Comparison of ENCODE assay signal across 30 cellular contexts in the genomic region with DNA sequence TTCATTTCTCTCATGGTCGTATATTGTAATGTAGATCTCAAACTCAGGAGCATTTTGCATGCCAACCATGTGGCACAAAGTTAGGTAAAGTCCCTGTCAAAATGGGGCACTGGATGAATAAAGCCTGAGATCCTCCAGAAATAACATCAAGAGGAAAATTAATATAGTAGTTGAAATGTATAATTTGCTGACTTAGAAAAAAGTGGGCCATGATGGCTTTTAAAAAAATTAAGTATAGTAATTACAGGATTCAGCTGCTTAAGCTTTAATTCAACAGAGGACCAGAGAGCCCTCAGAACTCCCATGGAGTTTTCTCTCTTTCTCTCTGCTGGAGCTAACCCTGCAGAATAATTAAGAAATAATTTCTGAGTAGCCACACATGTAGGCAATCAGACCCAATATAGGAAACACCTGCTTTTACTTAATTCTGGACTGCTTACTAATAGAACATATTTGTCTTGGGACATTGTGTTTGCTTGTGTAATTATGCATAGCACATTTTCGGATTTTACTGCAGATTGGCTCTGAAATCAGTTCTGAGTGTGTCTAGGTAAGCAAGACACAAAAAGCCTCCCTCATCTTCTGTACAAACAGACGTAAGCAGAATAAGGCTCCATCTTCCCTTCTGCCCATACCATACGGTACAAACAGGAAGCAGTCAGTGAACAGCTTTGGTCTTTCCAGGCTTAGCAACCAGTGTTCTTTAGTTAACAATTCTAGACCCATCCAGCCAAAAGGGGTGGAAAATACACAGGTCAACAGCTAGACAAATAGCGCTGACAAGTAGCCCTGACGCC. TPM values are rescaled to one million over a fixed set of nuclear protein-coding genes. Genes with fewer than 3 reads are reported as not detected.
DNase-seq lines count a peak whose midpoint lies in the region; ATAC-seq and TF ChIP-seq lines count a peak whose summit lies in the region.
"Had no signal": no experiment of that assay in that cellular context is flagged by ENCODE, and none has a peak within 500 bp of the region (broad histone marks: within the 10 kb centered on the region; RNA-seq: fewer than 3 reads in every experiment).

No MANE protein-coding gene starts in this region.

- H3K4me1 Mint-ChIP-seq in HFFc6 (ENCODE audit: low read depth), result no peaks in the 10 kb centered on the region
- H3K4me1 Mint-ChIP-seq: naive B cell had no signal

- no peak overlapping the region for H3K4me3 ChIP-seq in fibroblast of mammary gland (ENCODE audit: control insufficient read depth, low read depth, low read length)
- H3K4me3 ChIP-seq: heart right ventricle, smooth muscle cell had no signal

- H3K27ac Mint-ChIP-seq in HFFc6, result no peak overlapping the region
- H3K27ac Mint-ChIP-seq: activated naive CD4-positive, alpha-beta T cell treated with anti-CD3 and anti-CD28 coated beads for 36 hours; activated T-cell treated with anti-CD3 and anti-CD28 coated beads, Interleukin-2, amount 50 U/mL, for 72 hours; B cell; dendritic cell treated with granulocyte-macrophage colony-stimulating factor and Interleukin-4, amounts not matched to agents 40 ng/mL and 50 ng/mL, for 4 days; naive B cell had no signal

- H3K36me3 Mint-ChIP-seq in HFFc6 (ENCODE audit: low read depth), result no peaks in the 10 kb centered on the region

- no peak overlapping the region for H3K4me3 Mint-ChIP-seq in HFFc6
- H3K4me3 Mint-ChIP-seq: activated naive CD4-positive, alpha-beta T cell treated with anti-CD3 and anti-CD28 coated beads for 36 hours; activated T-cell treated with anti-CD3 and anti-CD28 coated beads, Interleukin-2, amount 50 U/mL, for 72 hours; B cell; dendritic cell treated with granulocyte-macrophage colony-stimulating factor and Interleukin-4, amounts not matched to agents 40 ng/mL and 50 ng/mL, for 4 days; naive B cell had no signal

- no peak for ATAC-seq in HG03280 (IDR thresholded peaks at IDR 0.05; ENCODE audit: unreplicated experiment)
- ATAC-seq: activated T-cell treated with anti-CD3 and anti-CD28 coated beads, Interleukin-2, amount 50 U/mL, for 72 hours; heart right ventricle; left lobe of liver; Right ventricle myocardium inferior; stimulated activated naive CD8-positive, alpha-beta T cell treated with anti-CD3 and anti-CD28 coated beads, Interleukin-15, Interleukin-2, amounts not matched to agents 100 U/mL and 50 U/mL, for 24 hours had no signal

- H3K27me3 Mint-ChIP-seq in HFFc6 (ENCODE audit: insufficient read depth), result peaks cover 14% of the 10 kb centered on the region

- no peaks in the 10 kb centered on the region for H3K9me3 Mint-ChIP-seq in HFFc6
- H3K9me3 Mint-ChIP-seq: activated naive CD4-positive, alpha-beta T cell treated with anti-CD3 and anti-CD28 coated beads for 36 hours; dendritic cell treated with granulocyte-macrophage colony-stimulating factor and Interleukin-4, amounts not matched to agents 40 ng/mL and 50 ng/mL, for 4 days had no signal

- TF ChIP-seq CTCF in fibroblast of mammary gland (conservative IDR thresholded peaks at IDR 0.05; ENCODE audit: control insufficient read depth, insufficient read depth, low read depth, low read length), result no peak
- TF ChIP-seq CTCF in HFFc6 (IDR thresholded peaks at IDR 0.05), result no peak

- DNase-seq in DMS79 treated with DMSO at 0.1 percent for 48 hours (lab: John Stamatoyannopoulos, UW), result peak; percentile 47
- DNase-seq in NCI-H2081 (lab: John Stamatoyannopoulos, UW), result peak; percentile 29 to 92
- peak; percentile 94 for DNase-seq in NCI-H748 (lab: John Stamatoyannopoulos, UW; ENCODE audit: unreplicated experiment)
- peak; percentile 82 for DNase-seq in fibroblast of mammary gland (ENCODE audit: low read depth)
- DNase-seq in HFFc6, result no peak
- no peak for DNase-seq in UCSD-AML1 (lab: John Stamatoyannopoulos, UW; ENCODE audit: unreplicated experiment)
- DNase-seq: activated CD4-positive, alpha-beta T cell treated with anti-CD3 and anti-CD28 coated beads for 1 hour; activated naive CD4-positive, alpha-beta T cell treated with anti-CD3 and anti-CD28 coated beads for 36 hours; activated T-cell treated with anti-CD3 and anti-CD28 coated beads, Interleukin-2, amount 50 U/mL, for 72 hours; anterior cingulate cortex; caudate nucleus; EL; heart right ventricle; mesendoderm; naive B cell; NCI-H1436 treated with DMSO at 0.1 percent for 48 hours; NCI-H526 treated with DMSO at 0.1 percent for 48 hours; nucleus accumbens; OCI-M1; stimulated activated CD4-positive, alpha-beta T cell treated with anti-CD3 and anti-CD28 coated beads, Interleukin-4, amount 100 ng/mL, for 1 hour; stimulated activated naive CD8-positive, alpha-beta T cell treated with anti-CD3 and anti-CD28 coated beads, Interleukin-15, Interleukin-2, amounts not matched to agents 100 U/mL and 50 U/mL, for 24 hours; SW 1271 had no signal

RNA-seq across cellular contexts. Expression of a gene that starts 26.5 kb away (rescaled TPM):
- total RNA-seq in HFFc6 (2021; fragmentation: NEBNext Ultra II Directional; extraction: Animal tissue kit (Norgen Biotek cat#: 25700)), result not detected
- total RNA-seq: activated CD8-positive, alpha-beta memory T cell treated with anti-CD3 and anti-CD28 coated beads for 36 hours; activated naive CD4-positive, alpha-beta T cell treated with anti-CD3 and anti-CD28 coated beads for 36 hours; activated T-cell treated with anti-CD3 and anti-CD28 coated beads, Interleukin-2, amount 50 U/mL, for 72 hours; B cell; H4; left lobe of liver had no signal

Comparison
In these comparisons a context has a peak if more than half of its experiments do, and no peak if none do; other contexts are left out.
1. DNase-seq: peak in DMS79 treated with DMSO at 0.1 percent for 48 hours (single experiment), NCI-H2081 (2 of 2), NCI-H748 (single experiment) and fibroblast of mammary gland (single experiment); none in HFFc6 (single experiment) and UCSD-AML1 (single experiment).